In the genomic region with DNA sequence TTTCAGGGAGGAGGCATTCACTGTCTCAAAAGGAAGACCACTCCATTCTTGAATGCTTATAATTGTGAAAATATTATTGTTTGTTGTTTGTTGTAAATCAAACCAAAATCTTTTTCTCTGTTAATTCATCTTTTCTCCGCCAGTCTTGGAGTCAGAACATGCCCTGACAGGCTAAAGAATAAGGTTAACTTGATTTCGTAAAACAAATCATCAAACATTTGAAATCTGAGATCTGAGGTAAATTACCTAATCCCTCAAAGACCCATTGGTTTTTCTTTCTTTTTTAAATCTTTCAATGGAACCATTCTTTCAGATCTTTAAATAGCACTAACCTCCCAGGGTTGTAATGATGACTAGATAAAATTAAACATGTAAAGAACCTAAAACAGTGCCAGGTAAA, we compare ENCODE assay signal across 32 cellular contexts.
"Had no signal": no experiment of that assay in that cellular context is flagged by ENCODE, and none has a peak within 500 bp of the region (broad histone marks: within the 10 kb centered on the region; RNA-seq: fewer than 3 reads in every experiment).

No MANE protein-coding gene starts in this region.

- H3K9me3 Mint-ChIP-seq: activated CD4-positive, alpha-beta T cell treated with anti-CD3 and anti-CD28 coated beads, Interleukin-2, amount 10 ng/mL, durations not matched to agents 24 days and 14 days had no signal

- H3K27me3 ChIP-seq: brain microvascular endothelial cell, Peyer's patch had no signal

- H3K27me3 Mint-ChIP-seq: activated CD4-positive, alpha-beta T cell treated with anti-CD3 and anti-CD28 coated beads, Interleukin-2, amount 10 ng/mL, durations not matched to agents 24 days and 14 days; activated CD8-positive, alpha-beta T cell treated with anti-CD3 and anti-CD28 coated beads for 36 hours; activated naive CD8-positive, alpha-beta T cell treated with anti-CD3 and anti-CD28 coated beads for 36 hours; activated T-helper 17 cell treated with anti-CD3 and anti-CD28 coated beads, Interleukin-2, amount 50 U/mL, for 72 hours had no signal

- H3K36me3 ChIP-seq: brain microvascular endothelial cell, Peyer's patch, WERI-Rb-1 had no signal

- H3K4me3 Mint-ChIP-seq: activated CD4-positive, alpha-beta T cell treated with anti-CD3 and anti-CD28 coated beads, Interleukin-2, amount 10 ng/mL, durations not matched to agents 24 days and 14 days; activated CD8-positive, alpha-beta T cell treated with anti-CD3 and anti-CD28 coated beads for 36 hours; activated naive CD8-positive, alpha-beta T cell treated with anti-CD3 and anti-CD28 coated beads for 36 hours; activated T-cell treated with anti-CD3 and anti-CD28 coated beads, Interleukin-2, amount 50 U/mL, for 72 hours; activated T-helper 17 cell treated with anti-CD3 and anti-CD28 coated beads, Interleukin-2, amount 50 U/mL, for 72 hours had no signal

- H3K4me3 ChIP-seq: Peyer's patch had no signal

- DNase-seq: activated CD4-positive, alpha-beta T cell treated with anti-CD3 and anti-CD28 coated beads, Interleukin-2, amount 10 ng/mL, durations not matched to agents 24 days and 14 days; activated CD4-positive, alpha-beta T cell treated with anti-CD3 and anti-CD28 coated beads, Interleukin-2, amount 50 U/mL, for 4 hours; activated CD8-positive, alpha-beta T cell treated with anti-CD3 and anti-CD28 coated beads for 36 hours; activated effector memory CD4-positive, alpha-beta T cell treated with anti-CD3 and anti-CD28 coated beads, Interleukin-2, amount 50 U/mL, for 16 hours; activated naive CD4-positive, alpha-beta T cell; activated naive CD4-positive, alpha-beta T cell treated with anti-CD3 and anti-CD28 coated beads, Interleukin-2, amount 50 U/mL, for 16 hours; activated naive CD8-positive, alpha-beta T cell treated with anti-CD3 and anti-CD28 coated beads for 36 hours; activated T-cell treated with anti-CD3 and anti-CD28 coated beads, Interleukin-2, amount 50 U/mL, for 1 hour; activated T-cell treated with anti-CD3 and anti-CD28 coated beads, Interleukin-2, amount 50 U/mL, for 72 hours; amniotic stem cell; aorta; brain microvascular endothelial cell; NCI-H1105 treated with DMSO at 0.1 percent for 48 hours; NCI-H1436; NCI-H1694; NCI-H1930; NCI-H2081 treated with DMSO at 0.1 percent for 48 hours; NCI-H2171; NCI-H510A; NCI-H526; NCI-H748 treated with DMSO at 0.1 percent for 48 hours; NK-92 treated with Interleukin-12 subunit alpha and Interleukin-12 subunit beta, amount 100 ng/mL, for 24 hours; PC-3; Peyer's patch; Right ventricle myocardium superior; RPMI8226; SW 1271; T-helper 1 cell; T-helper 2 cell; T-helper 9 cell; WERI-Rb-1 had no signal

- H3K9me3 ChIP-seq: Peyer's patch had no signal

- H3K4me1 Mint-ChIP-seq: activated CD4-positive, alpha-beta T cell treated with anti-CD3 and anti-CD28 coated beads, Interleukin-2, amount 10 ng/mL, durations not matched to agents 24 days and 14 days; activated naive CD8-positive, alpha-beta T cell treated with anti-CD3 and anti-CD28 coated beads for 36 hours; activated T-helper 17 cell treated with anti-CD3 and anti-CD28 coated beads, Interleukin-2, amount 50 U/mL, for 72 hours had no signal

- H3K36me3 Mint-ChIP-seq: activated naive CD8-positive, alpha-beta T cell treated with anti-CD3 and anti-CD28 coated beads for 36 hours had no signal

- H3K4me1 ChIP-seq: Peyer's patch had no signal

- H3K27ac ChIP-seq: brain microvascular endothelial cell, Peyer's patch, WERI-Rb-1 had no signal

- ATAC-seq: activated CD8-positive, alpha-beta T cell treated with anti-CD3 and anti-CD28 coated beads for 36 hours; activated T-cell treated with anti-CD3 and anti-CD28 coated beads, Interleukin-2, amount 50 U/mL, for 72 hours; activated T-helper 17 cell treated with anti-CD3 and anti-CD28 coated beads, Interleukin-2, amount 50 U/mL, for 72 hours; PC-3 had no signal

- H3K27ac Mint-ChIP-seq: activated CD4-positive, alpha-beta T cell treated with anti-CD3 and anti-CD28 coated beads, Interleukin-2, amount 10 ng/mL, durations not matched to agents 24 days and 14 days; activated CD8-positive, alpha-beta T cell treated with anti-CD3 and anti-CD28 coated beads for 36 hours; activated naive CD8-positive, alpha-beta T cell treated with anti-CD3 and anti-CD28 coated beads for 36 hours; activated T-cell treated with anti-CD3 and anti-CD28 coated beads, Interleukin-2, amount 50 U/mL, for 72 hours; activated T-helper 17 cell treated with anti-CD3 and anti-CD28 coated beads, Interleukin-2, amount 50 U/mL, for 72 hours had no signal
